In genomic region chr5:69527128-69527745, GRCh38 we compare ENCODE assay signal across 19 cellular contexts.
"Had no signal": no experiment of that assay in that cellular context is flagged by ENCODE, and none has a peak within 500 bp of the region (broad histone marks: within the 10 kb centered on the region; RNA-seq: fewer than 3 reads in every experiment).

No MANE protein-coding gene starts in this region.

- H3K27ac Mint-ChIP-seq: activated naive CD4-positive, alpha-beta T cell treated with anti-CD3 and anti-CD28 coated beads, Interleukin-2, amount 10 ng/mL, durations not matched to agents 7 days and 5 days; activated T-helper 2 cell treated with anti-CD3 and anti-CD28 coated beads, Interferon-gamma antibody, Interleukin-2, Interleukin-4, amounts not matched to agents 10 μg/mL and 5 μg/mL and 100 μg/mL, durations not matched to agents 14 hours and 24 hours and 36 hours; immature natural killer cell; stimulated activated naive CD8-positive, alpha-beta T cell treated with anti-CD3 and anti-CD28 coated beads, Interleukin-15, amount 100 ng/mL, for 72 hours; T-helper 1 cell treated with Interleukin-12 subunit alpha and Interleukin-12 subunit beta and Interleukin-4 antibody, amounts not matched to agents 30 μg/mL and 1 μg/mL, for 36 hours had no signal

- H3K36me3 Mint-ChIP-seq: activated naive CD4-positive, alpha-beta T cell treated with anti-CD3 and anti-CD28 coated beads, Interleukin-2, amount 10 ng/mL, durations not matched to agents 7 days and 5 days; immature natural killer cell had no signal

- H3K27ac ChIP-seq: brain microvascular endothelial cell, ovary, thoracic aorta, vagina had no signal

- H3K9me3 ChIP-seq: ovary, thoracic aorta, vagina had no signal

- H3K27me3 ChIP-seq: brain microvascular endothelial cell, ovary, vagina had no signal

- H3K4me3 ChIP-seq: ovary, thoracic aorta, vagina had no signal

- H3K4me1 Mint-ChIP-seq: activated naive CD4-positive, alpha-beta T cell treated with anti-CD3 and anti-CD28 coated beads, Interleukin-2, amount 10 ng/mL, durations not matched to agents 7 days and 5 days; immature natural killer cell; neural crest cell; stimulated activated naive CD8-positive, alpha-beta T cell treated with anti-CD3 and anti-CD28 coated beads, Interleukin-15, amount 100 ng/mL, for 72 hours had no signal

- DNase-seq: activated CD4-positive, alpha-beta T cell treated with anti-CD3 and anti-CD28 coated beads, Interleukin-2, amount 50 U/mL, for 1 hour; activated naive CD4-positive, alpha-beta T cell treated with anti-CD3 and anti-CD28 coated beads, Interleukin-2, amount 10 ng/mL, durations not matched to agents 7 days and 5 days; activated T-cell treated with anti-CD3 and anti-CD28 coated beads for 4 hours; amygdala; brain microvascular endothelial cell; cerebellar nuclear complex; dermis blood vessel endothelial cell; erythroblast; immature natural killer cell; left colon; ovary; retina; stimulated activated CD4-positive, alpha-beta T cell treated with anti-CD3 and anti-CD28 coated beads, Interleukin-4, amount 100 ng/mL, for 4 hours; stimulated activated naive CD8-positive, alpha-beta T cell treated with anti-CD3 and anti-CD28 coated beads, Interleukin-15, amount 100 ng/mL, for 72 hours had no signal

- H3K9me3 Mint-ChIP-seq: activated naive CD4-positive, alpha-beta T cell treated with anti-CD3 and anti-CD28 coated beads, Interleukin-2, amount 10 ng/mL, durations not matched to agents 7 days and 5 days; activated T-helper 2 cell treated with anti-CD3 and anti-CD28 coated beads, Interferon-gamma antibody, Interleukin-2, Interleukin-4, amounts not matched to agents 10 μg/mL and 5 μg/mL and 100 μg/mL, durations not matched to agents 14 hours and 24 hours and 36 hours; immature natural killer cell; neural crest cell; stimulated activated naive CD8-positive, alpha-beta T cell treated with anti-CD3 and anti-CD28 coated beads, Interleukin-15, amount 100 ng/mL, for 72 hours; T-helper 1 cell treated with Interleukin-12 subunit alpha and Interleukin-12 subunit beta and Interleukin-4 antibody, amounts not matched to agents 30 μg/mL and 1 μg/mL, for 36 hours had no signal

- H3K4me3 Mint-ChIP-seq: activated naive CD4-positive, alpha-beta T cell treated with anti-CD3 and anti-CD28 coated beads, Interleukin-2, amount 10 ng/mL, durations not matched to agents 7 days and 5 days; immature natural killer cell; neural crest cell; stimulated activated naive CD8-positive, alpha-beta T cell treated with anti-CD3 and anti-CD28 coated beads, Interleukin-15, amount 100 ng/mL, for 72 hours; T-helper 1 cell treated with Interleukin-12 subunit alpha and Interleukin-12 subunit beta and Interleukin-4 antibody, amounts not matched to agents 30 μg/mL and 1 μg/mL, for 36 hours had no signal

- H3K36me3 ChIP-seq: brain microvascular endothelial cell, ovary, thoracic aorta, vagina had no signal

- H3K4me1 ChIP-seq: vagina had no signal
